Comparison of ENCODE assay signal across 12 cellular contexts in the genomic region with DNA sequence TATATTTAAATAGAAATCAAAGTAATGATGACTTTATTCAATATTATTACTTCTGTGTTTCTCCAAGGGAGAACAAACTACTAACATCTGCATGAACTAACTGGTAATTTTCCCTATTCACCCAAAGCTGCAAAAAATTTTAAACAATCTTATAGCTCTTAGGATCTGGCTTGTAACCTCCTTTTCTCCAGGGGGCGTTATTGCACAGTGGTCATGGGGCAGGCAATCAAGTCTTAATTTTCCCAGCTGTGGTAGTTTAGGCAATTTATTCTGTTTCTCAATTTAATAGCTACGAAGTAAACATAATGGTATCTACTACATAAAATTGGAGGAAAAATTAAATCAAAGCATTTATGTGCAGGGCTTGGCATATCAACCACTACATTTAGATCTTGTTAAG.
DNase-seq lines count a peak whose midpoint lies in the region; ATAC-seq and TF ChIP-seq lines count a peak whose summit lies in the region.
"Had no signal": no experiment of that assay in that cellular context is flagged by ENCODE, and none has a peak within 500 bp of the region (broad histone marks: within the 10 kb centered on the region; RNA-seq: fewer than 3 reads in every experiment).

No MANE protein-coding gene starts in this region.

- H3K4me1 ChIP-seq in KMS-11 (ENCODE audit: low read depth, poor library complexity, severe bottlenecking), result no peaks in the 10 kb centered on the region
- no peaks in the 10 kb centered on the region for H3K4me1 ChIP-seq in endodermal cell (ENCODE audit: control insufficient read depth, insufficient read depth, low read length)
- H3K4me1 ChIP-seq in parathyroid adenoma, result no peaks in the 10 kb centered on the region

- no peak for TF ChIP-seq CTCF in activated CD8-positive, alpha-beta T cell treated with anti-CD3 and anti-CD28 coated beads for 36 hours (IDR thresholded peaks at IDR 0.05)
- TF ChIP-seq CTCF in KMS-11 (conservative IDR thresholded peaks at IDR 0.05; ENCODE audit: low read depth, low read length) (peak; percentile 69), endodermal cell (conservative IDR thresholded peaks at IDR 0.05) (peak; percentile 77), parathyroid adenoma (IDR thresholded peaks at IDR 0.05) (peak; percentile 19)

- H3K4me3 Mint-ChIP-seq in activated CD8-positive, alpha-beta T cell treated with anti-CD3 and anti-CD28 coated beads for 36 hours, result no peak overlapping the region
- no peak overlapping the region for H3K4me3 Mint-ChIP-seq in activated CD8-positive, alpha-beta T cell treated with anti-CD3 and anti-CD28 coated beads, Interleukin-2, amount 10 ng/mL, durations not matched to agents 7 days and 5 days
- H3K4me3 Mint-ChIP-seq in endodermal cell, result no peak overlapping the region

- H4K20me1 ChIP-seq in KMS-11 (ENCODE audit: insufficient read depth), result no peaks in the 10 kb centered on the region
- H4K20me1 ChIP-seq: BLaER1 had no signal

- no peaks in the 10 kb centered on the region for H3K27me3 ChIP-seq in KMS-11 (ENCODE audit: insufficient read depth, low read depth)
- H3K27me3 ChIP-seq in endodermal cell (ENCODE audit: control insufficient read depth, insufficient read depth, low read length, poor library complexity, severe bottlenecking), result no peaks in the 10 kb centered on the region
- no peaks in the 10 kb centered on the region for H3K27me3 ChIP-seq in parathyroid adenoma (ENCODE audit: control insufficient read depth, insufficient read depth, low read length)
- H3K27me3 ChIP-seq: ascending aorta, BLaER1 had no signal

- POLR2A ChIA-PET in activated CD8-positive, alpha-beta T cell treated with anti-CD3 and anti-CD28 coated beads for 36 hours (lab: Charles Lee), result no interaction called here
- POLR2A ChIA-PET in activated CD8-positive, alpha-beta T cell treated with anti-CD3 and anti-CD28 coated beads, Interleukin-2, amount 10 ng/mL, durations not matched to agents 7 days and 5 days (lab: Charles Lee), result no interaction called here

- no peak for ATAC-seq in activated CD8-positive, alpha-beta T cell treated with anti-CD3 and anti-CD28 coated beads for 36 hours
- ATAC-seq in activated CD8-positive, alpha-beta T cell treated with anti-CD3 and anti-CD28 coated beads, Interleukin-2, amount 10 ng/mL, durations not matched to agents 7 days and 5 days, result no peak
- no peak for ATAC-seq in GM18858 (IDR thresholded peaks at IDR 0.05; ENCODE audit: unreplicated experiment)

- no peak overlapping the region for H3K27ac Mint-ChIP-seq in activated CD8-positive, alpha-beta T cell treated with anti-CD3 and anti-CD28 coated beads for 36 hours
- H3K27ac Mint-ChIP-seq in activated CD8-positive, alpha-beta T cell treated with anti-CD3 and anti-CD28 coated beads, Interleukin-2, amount 10 ng/mL, durations not matched to agents 7 days and 5 days, result no peak overlapping the region
- no peak overlapping the region for H3K27ac Mint-ChIP-seq in endodermal cell

- no peak overlapping the region for H3K4me2 ChIP-seq in KMS-11
- no peak overlapping the region for H3K4me2 ChIP-seq in parathyroid adenoma (ENCODE audit: low read length)
- H3K4me2 ChIP-seq: BLaER1 had no signal

- intact Hi-C loops in activated CD8-positive, alpha-beta T cell treated with anti-CD3 and anti-CD28 coated beads for 36 hours (cut with micrococcal nuclease), result loop anchor here (2.0 kb wide), 1 partner anchor 258 kb away; no protein-coding TSS in a partner anchor

- H3K36me3 ChIP-seq in KMS-11 (ENCODE audit: insufficient read depth) (no peaks in the 10 kb centered on the region), endodermal cell (ENCODE audit: control insufficient read depth, insufficient read depth, low read length) (no peaks in the 10 kb centered on the region), parathyroid adenoma (ENCODE audit: control insufficient read depth, insufficient read depth, low read length) (no peaks in the 10 kb centered on the region)
- H3K36me3 ChIP-seq: ascending aorta, BLaER1 had no signal

- no peaks in the 10 kb centered on the region for H3K9me3 Mint-ChIP-seq in activated CD8-positive, alpha-beta T cell treated with anti-CD3 and anti-CD28 coated beads for 36 hours
- no peaks in the 10 kb centered on the region for H3K9me3 Mint-ChIP-seq in activated CD8-positive, alpha-beta T cell treated with anti-CD3 and anti-CD28 coated beads, Interleukin-2, amount 10 ng/mL, durations not matched to agents 7 days and 5 days (ENCODE audit: insufficient read depth)
- no peaks in the 10 kb centered on the region for H3K9me3 Mint-ChIP-seq in endodermal cell

- H3K9ac ChIP-seq in KMS-11, result no peak overlapping the region
- no peak overlapping the region for H3K9ac ChIP-seq in endodermal cell (ENCODE audit: extremely low read depth, low read length, poor library complexity, severe bottlenecking)
- no peak overlapping the region for H3K9ac ChIP-seq in parathyroid adenoma
- H3K9ac ChIP-seq: BLaER1 had no signal

- H3K36me3 Mint-ChIP-seq in activated CD8-positive, alpha-beta T cell treated with anti-CD3 and anti-CD28 coated beads for 36 hours (ENCODE audit: low read depth), result no peaks in the 10 kb centered on the region
- no peaks in the 10 kb centered on the region for H3K36me3 Mint-ChIP-seq in activated CD8-positive, alpha-beta T cell treated with anti-CD3 and anti-CD28 coated beads, Interleukin-2, amount 10 ng/mL, durations not matched to agents 7 days and 5 days (ENCODE audit: low read depth)
- H3K36me3 Mint-ChIP-seq in endodermal cell (ENCODE audit: low read depth), result no peaks in the 10 kb centered on the region

- H3K9me3 ChIP-seq in endodermal cell (ENCODE audit: control insufficient read depth, low read length) (no peaks in the 10 kb centered on the region), parathyroid adenoma (ENCODE audit: control insufficient read depth, low read length) (no peaks in the 10 kb centered on the region)
- H3K9me3 ChIP-seq: ascending aorta, BLaER1 had no signal

- H3K79me2 ChIP-seq in KMS-11 (ENCODE audit: insufficient read depth, low read depth) (no peaks in the 10 kb centered on the region), parathyroid adenoma (no peaks in the 10 kb centered on the region)

- H3K27ac ChIP-seq in KMS-11, result no peak overlapping the region
- no peak overlapping the region for H3K27ac ChIP-seq in endodermal cell (ENCODE audit: low read depth, low read length)
- no peak overlapping the region for H3K27ac ChIP-seq in parathyroid adenoma
- H3K27ac ChIP-seq: ascending aorta, BLaER1, skin epidermis had no signal

- H2AFZ ChIP-seq in KMS-11 (ENCODE audit: low read depth), result no peak overlapping the region
- H2AFZ ChIP-seq in parathyroid adenoma, result no peak overlapping the region

- H3K4me3 ChIP-seq in KMS-11 (IDR thresholded peaks at IDR 0.05; ENCODE audit: insufficient read depth, low read depth, low read length) (no peak overlapping the region), endodermal cell (ENCODE audit: low read length) (no peak overlapping the region), parathyroid adenoma (ENCODE audit: low read depth, low read length) (no peak overlapping the region)
- H3K4me3 ChIP-seq: ascending aorta, BLaER1, skin epidermis had no signal

- no peaks in the 10 kb centered on the region for H3K4me1 Mint-ChIP-seq in activated CD8-positive, alpha-beta T cell treated with anti-CD3 and anti-CD28 coated beads for 36 hours (ENCODE audit: low read depth)
- H3K4me1 Mint-ChIP-seq in activated CD8-positive, alpha-beta T cell treated with anti-CD3 and anti-CD28 coated beads, Interleukin-2, amount 10 ng/mL, durations not matched to agents 7 days and 5 days (ENCODE audit: low read depth), result no peaks in the 10 kb centered on the region
- H3K4me1 Mint-ChIP-seq in endodermal cell, result peaks cover 16% of the 10 kb centered on the region

- DNase-seq in activated CD8-positive, alpha-beta T cell treated with anti-CD3 and anti-CD28 coated beads for 36 hours, result peak; percentile 38
- DNase-seq in activated CD8-positive, alpha-beta T cell treated with anti-CD3 and anti-CD28 coated beads, Interleukin-2, amount 10 ng/mL, durations not matched to agents 7 days and 5 days, result no peak
- DNase-seq in endodermal cell (peak; percentile 64), NCI-H2081 (lab: John Stamatoyannopoulos, UW) (no peak)
- DNase-seq in activated CD8-positive, alpha-beta memory T cell treated with anti-CD3 and anti-CD28 coated beads, Interleukin-2, amount 50 U/mL, for 48 hours, result no peak
- DNase-seq: activated CD4-positive, CD25-positive, alpha-beta regulatory T cell had no signal

- CTCF ChIA-PET in activated CD8-positive, alpha-beta T cell treated with anti-CD3 and anti-CD28 coated beads for 36 hours (lab: Charles Lee), result interaction anchor here (1.0 to 1.6 kb wide), 2 partner anchors 10 to 258 kb away, joined by 4 to 5 read pairs; no protein-coding TSS in a partner anchor
- CTCF ChIA-PET in activated CD8-positive, alpha-beta T cell treated with anti-CD3 and anti-CD28 coated beads, Interleukin-2, amount 10 ng/mL, durations not matched to agents 7 days and 5 days (lab: Charles Lee), result interaction anchor here (0.5 to 1.5 kb wide), 10 partner anchors 10 to 425 kb away, joined by 3 to 9 read pairs (median 3); a partner anchor contains a TSS

- peaks cover 2% of the 10 kb centered on the region for H3K27me3 Mint-ChIP-seq in activated CD8-positive, alpha-beta T cell treated with anti-CD3 and anti-CD28 coated beads for 36 hours
- H3K27me3 Mint-ChIP-seq in activated CD8-positive, alpha-beta T cell treated with anti-CD3 and anti-CD28 coated beads, Interleukin-2, amount 10 ng/mL, durations not matched to agents 7 days and 5 days (ENCODE audit: low read depth), result peaks cover 2% of the 10 kb centered on the region
- H3K27me3 Mint-ChIP-seq in endodermal cell (ENCODE audit: insufficient read depth), result peaks cover 4% of the 10 kb centered on the region

- 0 to 25% methylated on average over 1 of the region's 2 CpGs for WGBS in endodermal cell (ENCODE audit: insufficient coverage in 1 of 2, insufficient read length in 1 of 2), 2 experiments

Comparison
In these comparisons a context has a peak if more than half of its experiments do, and no peak if none do; other contexts are left out.
1. DNase-seq: peak in activated CD8-positive, alpha-beta T cell treated with anti-CD3 and anti-CD28 coated beads for 36 hours (single experiment) and endodermal cell (single experiment); none in activated CD8-positive, alpha-beta T cell treated with anti-CD3 and anti-CD28 coated beads, Interleukin-2, amount 10 ng/mL, durations not matched to agents 7 days and 5 days (single experiment), activated CD8-positive, alpha-beta memory T cell treated with anti-CD3 and anti-CD28 coated beads, Interleukin-2, amount 50 U/mL, for 48 hours (single experiment) and NCI-H2081 (0 of 2).